16 cellular contexts compared by ENCODE assay signal in the genomic region with DNA sequence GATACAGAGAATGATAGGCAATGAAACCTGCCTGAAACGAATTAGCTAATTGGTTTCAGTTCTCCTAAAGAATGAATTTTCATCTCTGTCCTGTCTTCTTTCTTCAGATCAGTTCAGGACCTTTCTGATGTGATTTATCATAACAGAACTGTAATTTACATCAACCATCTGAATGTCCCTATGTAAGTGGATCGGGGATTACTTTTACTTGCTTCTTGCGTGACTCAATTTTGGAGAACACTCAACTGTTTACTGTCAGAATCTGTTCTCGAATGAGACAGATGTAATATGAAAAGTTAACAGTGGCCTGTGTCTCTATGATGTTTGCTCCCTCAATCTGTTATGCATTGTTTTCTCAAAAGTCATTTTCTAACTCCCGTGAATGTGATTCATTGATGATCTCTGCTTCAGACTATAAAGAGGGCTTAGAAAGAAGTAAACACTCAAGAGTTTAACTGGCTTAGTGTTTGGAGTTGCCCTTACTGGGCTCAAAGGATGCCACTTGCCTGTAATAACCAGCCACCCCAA.
DNase-seq lines count a peak whose midpoint lies in the region; ATAC-seq and TF ChIP-seq lines count a peak whose summit lies in the region.
"Had no signal": no experiment of that assay in that cellular context is flagged by ENCODE, and none has a peak within 500 bp of the region (broad histone marks: within the 10 kb centered on the region; RNA-seq: fewer than 3 reads in every experiment).

No MANE protein-coding gene starts in this region.

- H3K4me2 ChIP-seq in GM23248 (ENCODE audit: unreplicated experiment) (no peak overlapping the region), SU-DHL-6 (ENCODE audit: low read depth, low read length, poor library complexity, severe bottlenecking) (peak overlapping the region; percentile 9), smooth muscle cell (peak overlapping the region; percentile 23)

- in situ Hi-C loops in GM23248 (cut with MboI): no loop called here

- DNase-seq in NCI-H345 (lab: John Stamatoyannopoulos, UW): peak; percentile 8
- DNase-seq in NCI-H345 treated with DMSO at 0.1 percent for 48 hours (lab: John Stamatoyannopoulos, UW; ENCODE audit: unreplicated experiment): no peak
- peak; percentile 29 for DNase-seq in GM23248
- no peak for DNase-seq in smooth muscle cell (lab: John Stamatoyannopoulos, UW; ENCODE audit: unreplicated experiment)
- DNase-seq in OCI-M1 (lab: John Stamatoyannopoulos, UW): no peak
- no peak for DNase-seq in activated gamma-delta T cell treated with Interleukin-2 at 50 U/mL for 16 hours
- DNase-seq: activated CD4-positive, alpha-beta T cell treated with anti-CD3 and anti-CD28 coated beads, Interleukin-2, amount 10 ng/mL, durations not matched to agents 7 days and 5 days; activated effector memory CD4-positive, alpha-beta T cell treated with Interleukin-2 at 50 U/mL for 16 hours; CD8-positive, alpha-beta T cell; dermis blood vessel endothelial cell; NCI-H187; NCI-H748 treated with DMSO at 0.1 percent for 48 hours; sigmoid colon had no signal

- H3K9me3 ChIP-seq in GM23248 (ENCODE audit: low read depth) (no peaks in the 10 kb centered on the region), SU-DHL-6 (ENCODE audit: insufficient read depth, low read length) (peaks cover 6% of the 10 kb centered on the region; the same call in 1 of the 2 replicates), smooth muscle cell (replicated peaks; ENCODE audit: low read depth) (no peaks in the 10 kb centered on the region)
- H3K9me3 ChIP-seq: sigmoid colon had no signal

- no peak for ATAC-seq in HG03521 (IDR thresholded peaks at IDR 0.05; ENCODE audit: unreplicated experiment)
- ATAC-seq: CD8-positive, alpha-beta T cell had no signal

- no peak overlapping the region for H3K9ac ChIP-seq in GM23248
- no peak overlapping the region for H3K9ac ChIP-seq in SU-DHL-6 (ENCODE audit: low read length)
- H3K9ac ChIP-seq in smooth muscle cell (ENCODE audit: low read depth): no peak overlapping the region

- TF ChIP-seq CTCF in SU-DHL-6 (IDR thresholded peaks at IDR 0.05; ENCODE audit: insufficient read depth, low read length, poor library complexity, severe bottlenecking) (no peak), smooth muscle cell (IDR thresholded peaks at IDR 0.05; ENCODE audit: borderline replicate concordance, insufficient read depth, poor library complexity, severe bottlenecking) (no peak)

- H3K79me2 ChIP-seq in GM23248 (ENCODE audit: insufficient read depth) (no peaks in the 10 kb centered on the region), SU-DHL-6 (ENCODE audit: insufficient read depth, low read length) (no peaks in the 10 kb centered on the region), smooth muscle cell (ENCODE audit: low read depth) (no peaks in the 10 kb centered on the region)

- no peak overlapping the region for H2AFZ ChIP-seq in GM23248
- peak overlapping the region; percentile 14 for H2AFZ ChIP-seq in SU-DHL-6 (ENCODE audit: low read depth, low read length, severe bottlenecking)
- no peak overlapping the region for H2AFZ ChIP-seq in smooth muscle cell (ENCODE audit: low read depth)

- no peaks in the 10 kb centered on the region for H3K9me2 ChIP-seq in GM23248 (ENCODE audit: insufficient read depth)
- H3K9me2 ChIP-seq in SU-DHL-6 (replicated peaks; ENCODE audit: insufficient read depth, low read length): no peaks in the 10 kb centered on the region

- peaks cover 20% of the 10 kb centered on the region for H3K27me3 ChIP-seq in GM23248 (replicated peaks; ENCODE audit: insufficient read depth)
- H3K27me3 ChIP-seq in SU-DHL-6 (ENCODE audit: low read length): no peaks in the 10 kb centered on the region
- no peaks in the 10 kb centered on the region for H3K27me3 ChIP-seq in smooth muscle cell (ENCODE audit: low read depth)
- H3K27me3 ChIP-seq: sigmoid colon had no signal

- H3K27ac ChIP-seq in GM23248 (no peak overlapping the region), SU-DHL-6 (ENCODE audit: low read depth, low read length) (no peak overlapping the region), smooth muscle cell (ENCODE audit: low read depth) (no peak overlapping the region)
- H3K27ac ChIP-seq: RWPE1 had no signal

- H3K36me3 ChIP-seq in GM23248 (ENCODE audit: low read depth) (no peaks in the 10 kb centered on the region), SU-DHL-6 (ENCODE audit: low read length) (no peaks in the 10 kb centered on the region), smooth muscle cell (ENCODE audit: low read depth) (no peaks in the 10 kb centered on the region)
- H3K36me3 ChIP-seq: sigmoid colon had no signal

- 4 to 9% methylated on average over 5 of the region's 5 CpGs for WGBS in GM23248 (ENCODE audit: low coverage in 1 of 2, low lambda C conversion rate in 2 of 2, missing lambda C conversion rate in 2 of 2), 2 experiments
- 42% methylated on average over 5 of the region's 5 CpGs for WGBS in smooth muscle cell (ENCODE audit: low lambda C conversion rate)

- no peak overlapping the region for H3K4me3 ChIP-seq in GM23248
- no peak overlapping the region for H3K4me3 ChIP-seq in SU-DHL-6 (ENCODE audit: insufficient read depth, low read length, poor library complexity, severe bottlenecking)
- H3K4me3 ChIP-seq in smooth muscle cell: no peak overlapping the region
- H3K4me3 ChIP-seq: sigmoid colon had no signal

- H4K20me1 ChIP-seq in GM23248 (ENCODE audit: insufficient read depth) (no peaks in the 10 kb centered on the region), SU-DHL-6 (ENCODE audit: low read depth, low read length) (no peaks in the 10 kb centered on the region), smooth muscle cell (ENCODE audit: low read depth) (no peaks in the 10 kb centered on the region)

- H3F3A ChIP-seq in GM23248 (ENCODE audit: insufficient read depth) (no peaks in the 10 kb centered on the region), SU-DHL-6 (ENCODE audit: insufficient read depth) (no peaks in the 10 kb centered on the region), smooth muscle cell (ENCODE audit: low read depth) (peaks cover 6% of the 10 kb centered on the region)

- no peaks in the 10 kb centered on the region for H3K4me1 ChIP-seq in GM23248 (ENCODE audit: insufficient read depth)
- no peaks in the 10 kb centered on the region for H3K4me1 ChIP-seq in smooth muscle cell (ENCODE audit: low read depth)

Comparison
In these comparisons a context has a peak if more than half of its experiments do, and no peak if none do; other contexts are left out.
1. DNase-seq: peak in NCI-H345 (single experiment) and GM23248 (single experiment); none in NCI-H345 treated with DMSO at 0.1 percent for 48 hours (single experiment), smooth muscle cell (single experiment), OCI-M1 (single experiment) and activated gamma-delta T cell treated with Interleukin-2 at 50 U/mL for 16 hours (single experiment).